In the genomic region with DNA sequence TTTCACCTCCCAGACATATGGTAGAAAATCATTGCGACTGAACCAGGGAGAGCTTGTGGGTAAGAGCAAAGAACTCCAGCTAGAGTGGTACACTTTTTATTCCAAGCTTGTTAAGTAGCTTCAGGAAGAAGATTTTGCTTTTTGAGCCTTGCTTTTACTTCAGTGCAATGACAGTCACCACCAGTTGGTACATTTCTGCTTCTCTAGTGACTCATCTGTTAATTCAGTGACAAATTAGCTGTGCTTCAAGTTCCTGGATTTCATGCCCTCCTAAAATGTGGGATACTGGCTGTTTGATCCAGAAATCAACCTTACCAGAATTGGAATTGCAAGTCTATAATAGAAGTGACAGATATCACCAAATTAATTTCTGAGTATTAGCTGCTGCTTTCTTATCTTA, we compare ENCODE assay signal across 17 cellular contexts.
"Had no signal": no experiment of that assay in that cellular context is flagged by ENCODE, and none has a peak within 500 bp of the region (broad histone marks: within the 10 kb centered on the region; RNA-seq: fewer than 3 reads in every experiment).

No MANE protein-coding gene starts in this region.

- DNase-seq: activated CD4-positive, alpha-beta memory T cell treated with anti-CD3 and anti-CD28 coated beads, Interleukin-2, amount 10 ng/mL, durations not matched to agents 7 days and 5 days; activated CD4-positive, alpha-beta T cell treated with anti-CD3 and anti-CD28 coated beads for 48 hours; activated CD4-positive, CD25-positive, alpha-beta regulatory T cell; activated CD8-positive, alpha-beta memory T cell treated with anti-CD3 and anti-CD28 coated beads, Interleukin-2, amount 10 ng/mL, durations not matched to agents 7 days and 5 days; dermis blood vessel endothelial cell; effector memory CD8-positive, alpha-beta T cell; right cardiac atrium; stimulated activated CD4-positive, alpha-beta T cell treated with anti-CD3 and anti-CD28 coated beads, Interleukin-4, amount 100 ng/mL, for 4 hours; testis had no signal

- H3K27me3 ChIP-seq: hepatocyte, testis had no signal

- H3K4me1 ChIP-seq: testis had no signal

- ATAC-seq: activated CD8-positive, alpha-beta memory T cell treated with anti-CD3 and anti-CD28 coated beads, Interleukin-2, amount 10 ng/mL, durations not matched to agents 7 days and 5 days; effector memory CD8-positive, alpha-beta T cell; right cardiac atrium; stimulated activated memory B cell treated with anti-CD40 and anti-IgM and Interleukin-4, amounts not matched to agents 10 μg/mL and 1 μg/mL and 100 μg/mL, for 72 hours had no signal

- H3K27me3 Mint-ChIP-seq: activated CD8-positive, alpha-beta memory T cell treated with anti-CD3 and anti-CD28 coated beads, Interleukin-2, amount 10 ng/mL, durations not matched to agents 7 days and 5 days; activated naive CD8-positive, alpha-beta T cell; stimulated activated memory B cell treated with anti-CD40 and anti-IgM and Interleukin-4, amounts not matched to agents 10 μg/mL and 1 μg/mL and 100 μg/mL, for 72 hours; type B pancreatic cell had no signal

- H3K9me3 ChIP-seq: testis had no signal

- H3K4me3 ChIP-seq: hepatocyte, lung, testis had no signal

- H2AFZ ChIP-seq: hepatocyte had no signal

- H3K4me2 ChIP-seq: hepatocyte had no signal

- H3K4me3 Mint-ChIP-seq: activated CD4-positive, alpha-beta memory T cell treated with anti-CD3 and anti-CD28 coated beads, Interleukin-2, amount 10 ng/mL, durations not matched to agents 7 days and 5 days; activated CD8-positive, alpha-beta memory T cell treated with anti-CD3 and anti-CD28 coated beads, Interleukin-2, amount 10 ng/mL, durations not matched to agents 7 days and 5 days; activated naive CD8-positive, alpha-beta T cell; effector memory CD8-positive, alpha-beta T cell; neural crest cell; stimulated activated memory B cell treated with anti-CD40 and anti-IgM and Interleukin-4, amounts not matched to agents 10 μg/mL and 1 μg/mL and 100 μg/mL, for 72 hours; T-helper 2 cell treated with Interferon-gamma antibody and Interleukin-4, amounts not matched to agents 5 μg/mL and 100 μg/mL, for 36 hours; type B pancreatic cell had no signal

- H3K4me1 Mint-ChIP-seq: activated CD4-positive, alpha-beta memory T cell treated with anti-CD3 and anti-CD28 coated beads, Interleukin-2, amount 10 ng/mL, durations not matched to agents 7 days and 5 days; activated CD8-positive, alpha-beta memory T cell treated with anti-CD3 and anti-CD28 coated beads, Interleukin-2, amount 10 ng/mL, durations not matched to agents 7 days and 5 days; neural crest cell had no signal

- H3K9me3 Mint-ChIP-seq: activated CD4-positive, alpha-beta memory T cell treated with anti-CD3 and anti-CD28 coated beads, Interleukin-2, amount 10 ng/mL, durations not matched to agents 7 days and 5 days; effector memory CD8-positive, alpha-beta T cell; neural crest cell; stimulated activated memory B cell treated with anti-CD40 and anti-IgM and Interleukin-4, amounts not matched to agents 10 μg/mL and 1 μg/mL and 100 μg/mL, for 72 hours; T-helper 2 cell treated with Interferon-gamma antibody and Interleukin-4, amounts not matched to agents 5 μg/mL and 100 μg/mL, for 36 hours; type B pancreatic cell had no signal

- H3K36me3 Mint-ChIP-seq: activated CD8-positive, alpha-beta memory T cell treated with anti-CD3 and anti-CD28 coated beads, Interleukin-2, amount 10 ng/mL, durations not matched to agents 7 days and 5 days; stimulated activated memory B cell treated with anti-CD40 and anti-IgM and Interleukin-4, amounts not matched to agents 10 μg/mL and 1 μg/mL and 100 μg/mL, for 72 hours; type B pancreatic cell had no signal

- H3K79me2 ChIP-seq: hepatocyte had no signal

- H3K27ac ChIP-seq: epithelial cell of prostate, hepatocyte, testis had no signal

- H3K27ac Mint-ChIP-seq: activated CD4-positive, alpha-beta memory T cell treated with anti-CD3 and anti-CD28 coated beads, Interleukin-2, amount 10 ng/mL, durations not matched to agents 7 days and 5 days; activated CD8-positive, alpha-beta memory T cell treated with anti-CD3 and anti-CD28 coated beads, Interleukin-2, amount 10 ng/mL, durations not matched to agents 7 days and 5 days; activated naive CD8-positive, alpha-beta T cell; effector memory CD8-positive, alpha-beta T cell; stimulated activated memory B cell treated with anti-CD40 and anti-IgM and Interleukin-4, amounts not matched to agents 10 μg/mL and 1 μg/mL and 100 μg/mL, for 72 hours; T-helper 2 cell treated with Interferon-gamma antibody and Interleukin-4, amounts not matched to agents 5 μg/mL and 100 μg/mL, for 36 hours; type B pancreatic cell had no signal
